Comparison of ENCODE assay signal across 24 cellular contexts in genomic region chr4:25986807-25987206, GRCh38.
"Had no signal": no experiment of that assay in that cellular context is flagged by ENCODE, and none has a peak within 500 bp of the region (broad histone marks: within the 10 kb centered on the region; RNA-seq: fewer than 3 reads in every experiment).

No MANE protein-coding gene starts in this region.

- FAIRE-seq: keratinocyte had no signal

- H3K4me1 ChIP-seq: right lobe of liver, suprapubic skin, uterus had no signal

- H3K9me3 Mint-ChIP-seq: memory B cell; natural killer cell treated with Interleukin-12 subunit alpha and Interleukin-12 subunit beta and Interleukin-15 and Interleukin-18, amount 100 ng/mL, for 72 hours; stimulated activated effector memory CD8-positive, alpha-beta T cell treated with anti-CD3 and anti-CD28 coated beads, Interleukin-12 subunit alpha, Interleukin-12 subunit beta, amount 100 ng/mL, for 72 hours; type B pancreatic cell had no signal

- ATAC-seq: gastrocnemius medialis; lower lobe of right lung; natural killer cell treated with Interleukin-12 subunit alpha and Interleukin-12 subunit beta and Interleukin-15 and Interleukin-18, amount 100 ng/mL, for 72 hours; right lobe of liver; stimulated activated effector memory CD8-positive, alpha-beta T cell treated with anti-CD3 and anti-CD28 coated beads, Interleukin-12 subunit alpha, Interleukin-12 subunit beta, amount 100 ng/mL, for 72 hours; stimulated activated naive CD8-positive, alpha-beta T cell treated with anti-CD3 and anti-CD28 coated beads, Interleukin-15, Interleukin-2, amounts not matched to agents 100 U/mL and 50 U/mL, for 24 hours had no signal

- H3K4me3 ChIP-seq: esophagus muscularis mucosa, gastrocnemius medialis, left ventricle myocardium inferior, lower lobe of right lung, ovary, right lobe of liver, suprapubic skin, thyroid gland, uterus had no signal

- H3K36me3 ChIP-seq: esophagus muscularis mucosa, gastrocnemius medialis, left ventricle myocardium inferior, lower lobe of right lung, neutrophil, ovary, right lobe of liver, suprapubic skin, thyroid gland, uterus had no signal

- DNase-seq: cortex of kidney; dorsolateral prefrontal cortex; effector memory CD4-positive, alpha-beta T cell; gastrocnemius medialis; left ventricle myocardium inferior; lower lobe of right lung; midbrain; ovary; right lobe of liver; stimulated activated CD4-positive, alpha-beta T cell treated with anti-CD3 and anti-CD28 coated beads, Interleukin-4, amount 100 ng/mL, for 1 hour; stimulated activated CD8-positive, alpha-beta memory T cell treated with anti-CD3 and anti-CD28 coated beads, Interleukin-4, amount 100 ng/mL, for 48 hours; stimulated activated naive CD8-positive, alpha-beta T cell treated with anti-CD3 and anti-CD28 coated beads, Interleukin-15, Interleukin-2, amounts not matched to agents 100 U/mL and 50 U/mL, for 24 hours; thyroid gland; uterus had no signal

- H3K9me3 ChIP-seq: esophagus muscularis mucosa, gastrocnemius medialis, left ventricle myocardium inferior, lower lobe of right lung, neutrophil, ovary, right lobe of liver, suprapubic skin, thyroid gland, uterus had no signal

- H3K36me3 Mint-ChIP-seq: memory B cell; natural killer cell treated with Interleukin-12 subunit alpha and Interleukin-12 subunit beta and Interleukin-15 and Interleukin-18, amount 100 ng/mL, for 72 hours; stimulated activated effector memory CD8-positive, alpha-beta T cell treated with anti-CD3 and anti-CD28 coated beads, Interleukin-12 subunit alpha, Interleukin-12 subunit beta, amount 100 ng/mL, for 72 hours; type B pancreatic cell had no signal

- H3K27me3 ChIP-seq: dorsolateral prefrontal cortex, esophagus muscularis mucosa, gastrocnemius medialis, ovary, right lobe of liver, suprapubic skin, thyroid gland, uterus had no signal

- H3K27ac Mint-ChIP-seq: memory B cell; natural killer cell treated with Interleukin-12 subunit alpha and Interleukin-12 subunit beta and Interleukin-15 and Interleukin-18, amount 100 ng/mL, for 72 hours; progenitor cell of endocrine pancreas; stimulated activated effector memory CD8-positive, alpha-beta T cell treated with anti-CD3 and anti-CD28 coated beads, Interleukin-12 subunit alpha, Interleukin-12 subunit beta, amount 100 ng/mL, for 72 hours; type B pancreatic cell had no signal

- H3K27ac ChIP-seq: epithelial cell of prostate, esophagus muscularis mucosa, gastrocnemius medialis, left ventricle myocardium inferior, lower lobe of right lung, neutrophil, ovary, right lobe of liver, suprapubic skin, thyroid gland, uterus had no signal

- H3K4me3 Mint-ChIP-seq: memory B cell; natural killer cell treated with Interleukin-12 subunit alpha and Interleukin-12 subunit beta and Interleukin-15 and Interleukin-18, amount 100 ng/mL, for 72 hours; stimulated activated effector memory CD8-positive, alpha-beta T cell treated with anti-CD3 and anti-CD28 coated beads, Interleukin-12 subunit alpha, Interleukin-12 subunit beta, amount 100 ng/mL, for 72 hours; type B pancreatic cell had no signal
